In genomic region chr6:170222498-170223471, GRCh38 we compare ENCODE assay signal across 11 cellular contexts.
DNase-seq lines count a peak whose midpoint lies in the region; TF ChIP-seq lines count a peak whose summit lies in the region.
"Had no signal": no experiment of that assay in that cellular context is flagged by ENCODE, and none has a peak within 500 bp of the region (broad histone marks: within the 10 kb centered on the region; RNA-seq: fewer than 3 reads in every experiment).

No MANE protein-coding gene starts in this region.

- H3K9me3 Mint-ChIP-seq in mesothelial cell of epicardium = no peaks in the 10 kb centered on the region
- H3K9me3 Mint-ChIP-seq: IgD-negative memory B cell, T-cell had no signal

- in situ Hi-C loops in GM13976 (cut with MboI; ENCODE audit: low sequenced_read_pairs, unreplicated experiment) = no loop called here

- H3K36me3 Mint-ChIP-seq in mesothelial cell of epicardium = no peaks in the 10 kb centered on the region
- H3K36me3 Mint-ChIP-seq: IgD-negative memory B cell, T-cell had no signal

- no peak overlapping the region for H3K4me3 ChIP-seq in foreskin fibroblast (ENCODE audit: low read depth in 1 of 2, low read length in 2 of 2)

- POLR2A ChIA-PET in HEK293T (lab: Yijun Ruan, JAX) = no interaction called here

- CTCF ChIA-PET in HEK293T (lab: Yijun Ruan, JAX) = no interaction called here

- TF ChIP-seq CTCF in VCaP (conservative IDR thresholded peaks at IDR 0.05) = no peak
- TF ChIP-seq CTCF in mesothelial cell of epicardium (IDR thresholded peaks at IDR 0.05; ENCODE audit: unreplicated experiment) = no peak
- no peak for TF ChIP-seq CTCF in foreskin fibroblast (IDR thresholded peaks at IDR 0.05; ENCODE audit: low read depth, low read length)
- no peak for TF ChIP-seq CTCF in GM13976 (IDR thresholded peaks at IDR 0.05; ENCODE audit: borderline replicate concordance, control extremely low read depth, extremely low read depth, insufficient read depth, missing control alignments)

- no peaks in the 10 kb centered on the region for H3K27me3 Mint-ChIP-seq in mesothelial cell of epicardium (ENCODE audit: low read depth)

- H3K27ac Mint-ChIP-seq in mesothelial cell of epicardium = peak overlapping the region; percentile 98
- H3K27ac Mint-ChIP-seq: IgD-negative memory B cell, T-cell had no signal

- H3K27ac ChIP-seq in VCaP = peak overlapping the region; percentile 56

- peaks cover 45% of the 10 kb centered on the region for H3K4me1 Mint-ChIP-seq in mesothelial cell of epicardium

- H3K4me3 Mint-ChIP-seq in mesothelial cell of epicardium = no peak overlapping the region
- H3K4me3 Mint-ChIP-seq: IgD-negative memory B cell had no signal

- peak; percentile 81 for DNase-seq in COLO668 (lab: John Stamatoyannopoulos, UW; ENCODE audit: unreplicated experiment)
- peak in 2 of 3 experiments; percentile 83 to 95 for DNase-seq in NCI-H1417 (lab: John Stamatoyannopoulos, UW)
- DNase-seq in mesothelial cell of epicardium (ENCODE audit: low spot score in 2 of 2, unreplicated experiment in 2 of 2) = peak in 1 of 2 experiments; percentile 45
- no peak for DNase-seq in foreskin fibroblast
- no peak for DNase-seq in HEK293T (ENCODE audit: extremely low spot score)
- DNase-seq in GM13976 (ENCODE audit: low spot score) = no peak
- DNase-seq in SIG-M5 (lab: John Stamatoyannopoulos, UW) = no peak
- DNase-seq: effector memory CD4-positive, alpha-beta T cell; T-cell had no signal

TF ChIP-seq in HEK293T, 16 proteins besides CTCF, POLR2A, EP300 and RAD21:
- TF ChIP-seq BHLHE40 (IDR thresholded peaks at IDR 0.05; ENCODE audit: borderline replicate concordance) = no peak
- TF ChIP-seq HDGF (IDR thresholded peaks at IDR 0.05; ENCODE audit: borderline replicate concordance) = no peak
- TF ChIP-seq L3MBTL2 (conservative IDR thresholded peaks at IDR 0.05) = no peak
- no peak for TF ChIP-seq CTBP1 (IDR thresholded peaks at IDR 0.05; ENCODE audit: borderline replicate concordance)

Comparison
In these comparisons a context has a peak if more than half of its experiments do, and no peak if none do; other contexts are left out.
1. DNase-seq: peak in COLO668 (single experiment) and NCI-H1417 (2 of 3); none in foreskin fibroblast (0 of 2), HEK293T (single experiment), GM13976 (single experiment) and SIG-M5 (single experiment).